Comparison of ENCODE assay signal across 1 cellular context in genomic region chr9:104869801-104870200, GRCh38.
TF ChIP-seq lines count a peak whose summit lies in the region.

No MANE protein-coding gene starts in this region.

TF ChIP-seq in liver, 16 proteins besides CTCF, POLR2A, EP300 and RAD21 (continued from another document):
- TF ChIP-seq, protein P1, sequence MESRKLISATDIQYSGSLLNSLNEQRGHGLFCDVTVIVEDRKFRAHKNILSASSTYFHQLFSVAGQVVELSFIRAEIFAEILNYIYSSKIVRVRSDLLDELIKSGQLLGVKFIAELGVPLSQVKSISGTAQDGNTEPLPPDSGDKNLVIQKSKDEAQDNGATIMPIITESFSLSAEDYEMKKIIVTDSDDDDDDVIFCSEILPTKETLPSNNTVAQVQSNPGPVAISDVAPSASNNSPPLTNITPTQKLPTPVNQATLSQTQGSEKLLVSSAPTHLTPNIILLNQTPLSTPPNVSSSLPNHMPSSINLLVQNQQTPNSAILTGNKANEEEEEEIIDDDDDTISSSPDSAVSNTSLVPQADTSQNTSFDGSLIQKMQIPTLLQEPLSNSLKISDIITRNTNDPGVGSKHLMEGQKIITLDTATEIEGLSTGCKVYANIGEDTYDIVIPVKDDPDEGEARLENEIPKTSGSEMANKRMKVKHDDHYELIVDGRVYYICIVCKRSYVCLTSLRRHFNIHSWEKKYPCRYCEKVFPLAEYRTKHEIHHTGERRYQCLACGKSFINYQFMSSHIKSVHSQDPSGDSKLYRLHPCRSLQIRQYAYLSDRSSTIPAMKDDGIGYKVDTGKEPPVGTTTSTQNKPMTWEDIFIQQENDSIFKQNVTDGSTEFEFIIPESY (IDR thresholded peaks at IDR 0.05) = no peak
